Comparison of ENCODE assay signal across 24 cellular contexts in genomic region chr20:44732327-44732726, GRCh38. TPM values are rescaled to one million over a fixed set of nuclear protein-coding genes. Genes with fewer than 3 reads are reported as not detected.
DNase-seq lines count a peak whose midpoint lies in the region; ATAC-seq and TF ChIP-seq lines count a peak whose summit lies in the region.
"Had no signal": no experiment of that assay in that cellular context is flagged by ENCODE, and none has a peak within 500 bp of the region (broad histone marks: within the 10 kb centered on the region; RNA-seq: fewer than 3 reads in every experiment).

No MANE protein-coding gene starts in this region.

- H3K27me3 ChIP-seq in PC-3 (ENCODE audit: low read length) (no peaks in the 10 kb centered on the region), GM23338 (ENCODE audit: insufficient read depth) (no peaks in the 10 kb centered on the region), tibial nerve (no peaks in the 10 kb centered on the region)
- H3K27me3 ChIP-seq: BLaER1 treated with 17β-estradiol and CSF1 and Interleukin-3, amounts not matched to agents 10 nM and 100 nM; SJSA1; suprapubic skin had no signal

- no peaks in the 10 kb centered on the region for H3K9me3 Mint-ChIP-seq in activated T-cell treated with anti-CD3 and anti-CD28 coated beads, Interleukin-2, amount 50 U/mL, for 24 hours
- H3K9me3 Mint-ChIP-seq in stimulated activated memory B cell treated with anti-CD40 and anti-IgM and Interleukin-4, amounts not matched to agents 10 μg/mL and 1 μg/mL and 100 μg/mL, for 72 hours = peaks cover 4% of the 10 kb centered on the region
- no peaks in the 10 kb centered on the region; the same call in 2 of the 3 replicates for H3K9me3 Mint-ChIP-seq in GM23338
- H3K9me3 Mint-ChIP-seq: natural killer cell had no signal

- TF ChIP-seq POLR2A in tibial nerve (IDR thresholded peaks at IDR 0.05) = no peak

- H3K27ac ChIP-seq in PC-3 (ENCODE audit: low read length) (no peak overlapping the region), coronary artery (peak overlapping the region; percentile 25 to 53), GM23338 (ENCODE audit: low read depth) (no peak overlapping the region), tibial nerve (no peak overlapping the region)
- H3K27ac ChIP-seq: BLaER1 treated with 17β-estradiol and CSF1 and Interleukin-3, amounts not matched to agents 10 nM and 100 nM; SJSA1; suprapubic skin had no signal

- H3K27ac Mint-ChIP-seq in activated T-cell treated with anti-CD3 and anti-CD28 coated beads, Interleukin-2, amount 50 U/mL, for 24 hours = peak overlapping the region; percentile 16
- H3K27ac Mint-ChIP-seq in stimulated activated memory B cell treated with anti-CD40 and anti-IgM and Interleukin-4, amounts not matched to agents 10 μg/mL and 1 μg/mL and 100 μg/mL, for 72 hours = peak overlapping the region; percentile 72
- no peak overlapping the region for H3K27ac Mint-ChIP-seq in GM23338
- H3K27ac Mint-ChIP-seq: natural killer cell had no signal

- H3K4me2 ChIP-seq in PC-3 (ENCODE audit: low read length) = no peak overlapping the region
- no peak overlapping the region for H3K4me2 ChIP-seq in GM23338
- H3K4me2 ChIP-seq: BLaER1 treated with 17β-estradiol and CSF1 and Interleukin-3, amounts not matched to agents 10 nM and 100 nM had no signal

- no peak overlapping the region for H3K4me3 ChIP-seq in PC-3 (ENCODE audit: low read length)
- no peak overlapping the region for H3K4me3 ChIP-seq in coronary artery
- H3K4me3 ChIP-seq in GM23338 = no peak overlapping the region
- H3K4me3 ChIP-seq in tibial nerve = no peak overlapping the region
- H3K4me3 ChIP-seq: BLaER1 treated with 17β-estradiol and CSF1 and Interleukin-3, amounts not matched to agents 10 nM and 100 nM; SJSA1; suprapubic skin had no signal

- H2AFZ ChIP-seq in PC-3 (ENCODE audit: low read length) = no peak overlapping the region
- H2AFZ ChIP-seq in GM23338 = no peak overlapping the region

- no peaks in the 10 kb centered on the region for H3K27me3 Mint-ChIP-seq in activated T-cell treated with anti-CD3 and anti-CD28 coated beads, Interleukin-2, amount 50 U/mL, for 24 hours
- H3K27me3 Mint-ChIP-seq in stimulated activated memory B cell treated with anti-CD40 and anti-IgM and Interleukin-4, amounts not matched to agents 10 μg/mL and 1 μg/mL and 100 μg/mL, for 72 hours = peaks cover 31% of the 10 kb centered on the region
- H3K27me3 Mint-ChIP-seq in GM23338 (ENCODE audit: insufficient read depth, low read depth, poor library complexity) = peaks cover 4% of the 10 kb centered on the region

- H3K79me2 ChIP-seq in PC-3 (ENCODE audit: low read length) = no peaks in the 10 kb centered on the region
- no peaks in the 10 kb centered on the region for H3K79me2 ChIP-seq in GM23338 (replicated peaks; ENCODE audit: insufficient read depth)

- TF ChIP-seq CTCF in PC-3 (conservative IDR thresholded peaks at IDR 0.05; ENCODE audit: low read depth, low read length) (no peak), coronary artery (IDR thresholded peaks at IDR 0.05) (no peak), GM23338 (conservative IDR thresholded peaks at IDR 0.05; ENCODE audit: low read depth in 2 of 2) (no peak), tibial nerve (IDR thresholded peaks at IDR 0.05) (no peak)

- H3K9me3 ChIP-seq in PC-3 (ENCODE audit: low read length) (no peaks in the 10 kb centered on the region), tibial nerve (no peaks in the 10 kb centered on the region)
- H3K9me3 ChIP-seq: SJSA1, suprapubic skin had no signal

- ATAC-seq in PC-3 = no peak
- no peak for ATAC-seq in stimulated activated memory B cell treated with anti-CD40 and anti-IgM and Interleukin-4, amounts not matched to agents 10 μg/mL and 1 μg/mL and 100 μg/mL, for 72 hours
- no peak for ATAC-seq in GM23338
- ATAC-seq: natural killer cell had no signal

- no peaks in the 10 kb centered on the region for H3K36me3 ChIP-seq in PC-3 (ENCODE audit: low read depth, low read length)
- no peaks in the 10 kb centered on the region for H3K36me3 ChIP-seq in GM23338 (ENCODE audit: insufficient read depth)
- H3K36me3 ChIP-seq in tibial nerve = no peaks in the 10 kb centered on the region
- H3K36me3 ChIP-seq: BLaER1 treated with 17β-estradiol and CSF1 and Interleukin-3, amounts not matched to agents 10 nM and 100 nM; SJSA1; suprapubic skin had no signal

- H3K36me3 Mint-ChIP-seq in activated T-cell treated with anti-CD3 and anti-CD28 coated beads, Interleukin-2, amount 50 U/mL, for 24 hours (ENCODE audit: low read depth) = no peaks in the 10 kb centered on the region
- H3K36me3 Mint-ChIP-seq in stimulated activated memory B cell treated with anti-CD40 and anti-IgM and Interleukin-4, amounts not matched to agents 10 μg/mL and 1 μg/mL and 100 μg/mL, for 72 hours = peaks cover 6% of the 10 kb centered on the region
- no peaks in the 10 kb centered on the region; the same call in 2 of the 3 replicates for H3K36me3 Mint-ChIP-seq in GM23338 (ENCODE audit: low read depth)
- H3K36me3 Mint-ChIP-seq: natural killer cell had no signal

- POLR2A ChIA-PET in PC-3 (lab: Charles Lee; ENCODE audit: unreplicated experiment) = interaction anchor here (0.6 kb wide), 1 partner anchor 12 kb away, joined by 3 read pairs; no protein-coding TSS in a partner anchor

- no peak overlapping the region for H3K9ac ChIP-seq in PC-3 (ENCODE audit: low read length)

- no peak for TF ChIP-seq EP300 in tibial nerve (IDR thresholded peaks at IDR 0.05)

- peaks cover 27% of the 10 kb centered on the region for H3K4me1 Mint-ChIP-seq in activated T-cell treated with anti-CD3 and anti-CD28 coated beads, Interleukin-2, amount 50 U/mL, for 24 hours (ENCODE audit: low read depth)
- H3K4me1 Mint-ChIP-seq in stimulated activated memory B cell treated with anti-CD40 and anti-IgM and Interleukin-4, amounts not matched to agents 10 μg/mL and 1 μg/mL and 100 μg/mL, for 72 hours = peaks cover 11% of the 10 kb centered on the region
- peaks cover 51% of the 10 kb centered on the region for H3K4me1 Mint-ChIP-seq in GM23338

- CTCF ChIA-PET in PC-3 (lab: Charles Lee) = interaction anchor here (0.6 to 1.9 kb wide), 3 partner anchors 43 to 49 kb away, joined by 4 to 17 read pairs (median 16); no protein-coding TSS in a partner anchor

- H3K4me1 ChIP-seq in PC-3 (ENCODE audit: insufficient read depth, low read length) = peaks cover 47% of the 10 kb centered on the region
- H3K4me1 ChIP-seq in GM23338 (ENCODE audit: insufficient read depth) = peaks cover 17% of the 10 kb centered on the region; the same call in 1 of the 2 replicates
- peaks cover 0 to 32% (median 10%) of the 10 kb centered on the region in 4 donors for H3K4me1 ChIP-seq in tibial nerve

- H3K9me2 ChIP-seq in PC-3 (replicated peaks; ENCODE audit: low read length) (no peaks in the 10 kb centered on the region), GM23338 (ENCODE audit: insufficient read depth) (no peaks in the 10 kb centered on the region)

- no TSS peak for BruUV-seq in PC-3 (replicated peaks; lab: Mats Ljungman, UMichigan)

- H3F3A ChIP-seq in PC-3 (ENCODE audit: low read length, unreplicated experiment) (no peaks in the 10 kb centered on the region), GM23338 (replicated peaks; ENCODE audit: low read depth) (no peaks in the 10 kb centered on the region)

- intact Hi-C loops in PC-3 (cut with micrococcal nuclease) = loop anchor here (5.0 kb wide), 2 partner anchors 345 to 520 kb away; partner anchors contain the start of gene OSER1

- no peak overlapping the region for H3K4me3 Mint-ChIP-seq in activated T-cell treated with anti-CD3 and anti-CD28 coated beads, Interleukin-2, amount 50 U/mL, for 24 hours
- H3K4me3 Mint-ChIP-seq in stimulated activated memory B cell treated with anti-CD40 and anti-IgM and Interleukin-4, amounts not matched to agents 10 μg/mL and 1 μg/mL and 100 μg/mL, for 72 hours = no peak overlapping the region
- H3K4me3 Mint-ChIP-seq in GM23338 = no peak overlapping the region
- H3K4me3 Mint-ChIP-seq: natural killer cell had no signal

- H4K20me1 ChIP-seq in PC-3 (ENCODE audit: low read length) (no peaks in the 10 kb centered on the region), GM23338 (replicated peaks; ENCODE audit: insufficient read depth) (no peaks in the 10 kb centered on the region)
- H4K20me1 ChIP-seq: BLaER1 treated with 17β-estradiol and CSF1 and Interleukin-3, amounts not matched to agents 10 nM and 100 nM had no signal

- no peak for DNase-seq in activated T-cell treated with anti-CD3 and anti-CD28 coated beads, Interleukin-2, amount 50 U/mL, for 24 hours
- no peak for DNase-seq in activated T-cell treated with anti-CD3 and anti-CD28 coated beads for 4 hours
- DNase-seq in PC-3 = peak; percentile 27
- no peak for DNase-seq in coronary artery (ENCODE audit: low spot score)
- DNase-seq in GM23338 (ENCODE audit: low spot score) = no peak
- no peak for DNase-seq in tibial nerve (ENCODE audit: low spot score in 2 of 2)
- no peak for DNase-seq in NCI-H1436 (lab: John Stamatoyannopoulos, UW)
- DNase-seq: activated CD4-positive, CD25-positive, alpha-beta regulatory T cell; activated naive CD4-positive, alpha-beta T cell treated with Interleukin-2 at 50 U/mL for 16 hours; DMS 273 treated with DMSO at 0.1 percent for 48 hours; GDM1; KBM-7; natural killer cell; NCI-H1092; NCI-H526 treated with DMSO at 0.1 percent for 48 hours; OCI-M1; small intestine; stimulated activated CD4-positive, alpha-beta T cell treated with anti-CD3 and anti-CD28 coated beads, Interleukin-4, amount 100 ng/mL, for 1 hour had no signal

- 76 to 77% methylated on average over 6 of the region's 6 CpGs for WGBS in tibial nerve, 2 donors

TF ChIP-seq in GM23338, 12 proteins besides CTCF, POLR2A, EP300 and RAD21:
- TF ChIP-seq EZH2phosphoT487 (IDR thresholded peaks at IDR 0.05; ENCODE audit: unreplicated experiment) = no peak

RNA-seq across cellular contexts. Expression of gene KCNK15, which starts 13.3 kb away (rescaled TPM):
- total RNA-seq in PC-3 (2014; rRNA removed) = 2.8 and 3.0 TPM in 2 replicates
- 0.19 and 0.63 TPM in 2 replicates for total RNA-seq in GM23338 (2014; rRNA removed; shearing (Covaris generic))
- polyA plus RNA-seq in GM23338 (2016; fragmentation: Nextera tagmentation; extraction: Ambion mirVana) = 3.3 and 4.3 TPM in 2 replicates
- total RNA-seq in tibial nerve = 1 to 10 TPM in 3 of 4 donors, under 1 TPM in 1; 0.87 to 6.0 (median 1.5) TPM
- total RNA-seq: A172; natural killer cell; SJSA1; T-helper 2 cell treated with Interferon-gamma antibody and Interleukin-4, amounts not matched to agents 100 ng/mL and 5 ng/mL, for 36 hours had no signal

RNA-seq across cellular contexts. Expression of gene CCN5, which starts 17.2 kb away (rescaled TPM):
- 0.26 TPM in 1 of 2 replicates, not detected in the other for total RNA-seq in PC-3 (2014; rRNA removed)
- total RNA-seq in GM23338 (2014; rRNA removed; shearing (Covaris generic)) = not detected in 2 replicates
- not detected in 2 replicates for polyA plus RNA-seq in GM23338 (2016; fragmentation: Nextera tagmentation; extraction: Ambion mirVana)
- total RNA-seq in tibial nerve = 1,000 to 10,000 TPM in 1 of 4 donors, 100 to 1,000 TPM in 2, 10 to 100 TPM in 1; 84.0 to 1,826 (median 378) TPM
- total RNA-seq: A172; natural killer cell; SJSA1; T-helper 2 cell treated with Interferon-gamma antibody and Interleukin-4, amounts not matched to agents 100 ng/mL and 5 ng/mL, for 36 hours had no signal

Comparison
In these comparisons a context has a peak if more than half of its experiments do, and no peak if none do; other contexts are left out.
1. H3K27ac ChIP-seq: peak in coronary artery (2 of 2); none in PC-3 (single experiment), GM23338 (single experiment) and tibial nerve (0 of 4).
2. RNA of gene CCN5, which starts 17.2 kb away (total RNA-seq): 84.0 to 1,826 TPM in tibial nerve; 0.26 TPM in PC-3 and not detected in GM23338; every median in the first group is over 10 times any median in the second.